28 cellular contexts compared by ENCODE assay signal in the genomic region with DNA sequence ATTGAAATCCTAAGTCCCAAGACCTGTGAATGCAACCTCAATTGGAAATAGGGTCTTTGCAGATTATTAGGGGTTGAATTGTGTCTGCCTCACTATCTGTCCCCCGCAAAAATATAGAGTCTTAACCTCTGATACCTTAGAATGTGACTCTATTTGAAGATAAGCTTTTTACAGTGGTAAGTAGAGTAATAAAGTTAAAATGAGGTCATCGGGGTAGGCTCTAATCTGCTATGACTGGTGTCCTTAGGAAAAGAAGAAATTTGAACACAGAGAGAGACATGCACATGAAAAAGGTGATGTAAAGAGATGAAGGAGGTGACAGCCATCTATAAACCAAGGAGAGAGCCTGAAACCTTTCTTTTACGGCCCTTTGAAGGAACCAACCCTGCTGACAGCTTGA.
"Had no signal": no experiment of that assay in that cellular context is flagged by ENCODE, and none has a peak within 500 bp of the region (broad histone marks: within the 10 kb centered on the region; RNA-seq: fewer than 3 reads in every experiment).

No MANE protein-coding gene starts in this region.

- H3K9me3 ChIP-seq: ovary, psoas muscle, stomach, thoracic aorta, thyroid gland, upper lobe of left lung, vagina had no signal

- H3K9ac ChIP-seq: neural progenitor cell, parathyroid adenoma had no signal

- H3K4me2 ChIP-seq: neural progenitor cell, smooth muscle cell had no signal

- ATAC-seq: naive thymus-derived CD4-positive, alpha-beta T cell; natural killer cell; psoas muscle; right cardiac atrium; sciatic nerve; stimulated activated naive B cell treated with anti-CD40 and anti-IgM and Interleukin-4, amounts not matched to agents 10 μg/mL and 1 μg/mL and 100 μg/mL, for 72 hours had no signal

- FAIRE-seq: urothelium cell line had no signal

- H3K4me1 ChIP-seq: neural progenitor cell, parathyroid adenoma, psoas muscle, spleen, stomach, thyroid gland, upper lobe of left lung, vagina had no signal

- H3K27ac ChIP-seq: neural progenitor cell, ovary, parathyroid adenoma, psoas muscle, skin epidermis, spleen, stomach, thoracic aorta, thyroid gland, tibial nerve, upper lobe of left lung, vagina had no signal

- H3K27me3 ChIP-seq: neural progenitor cell, ovary, stomach, thyroid gland, tibial nerve, upper lobe of left lung, vagina had no signal

- H3K79me2 ChIP-seq: parathyroid adenoma had no signal

- H3K4me3 ChIP-seq: neural progenitor cell, ovary, psoas muscle, skin epidermis, smooth muscle cell, spleen, stomach, thoracic aorta, thyroid gland, tibial nerve, upper lobe of left lung, vagina had no signal

- DNase-seq: naive thymus-derived CD4-positive, alpha-beta T cell; natural killer cell; occipital lobe; ovary; posterior cingulate gyrus; psoas muscle; right cardiac atrium; spleen; stimulated activated CD4-positive, alpha-beta T cell treated with anti-CD3 and anti-CD28 coated beads, Interleukin-12 subunit alpha, Interleukin-12 subunit beta, amount 100 ng/mL, for 4 hours; stimulated activated CD4-positive, alpha-beta T cell treated with anti-CD3 and anti-CD28 coated beads, Interleukin-1b, Interleukin-23, amount 100 ng/mL, for 48 hours; stimulated activated CD4-positive, alpha-beta T cell treated with anti-CD3 and anti-CD28 coated beads, Interleukin-4, amount 100 ng/mL, for 1 hour; stimulated activated CD4-positive, alpha-beta T cell treated with anti-CD3 and anti-CD28 coated beads, Interleukin-4, amount 100 ng/mL, for 4 hours; stimulated activated CD8-positive, alpha-beta memory T cell treated with anti-CD3 and anti-CD28 coated beads, Interleukin-4, amount 100 ng/mL, for 48 hours; stimulated activated naive B cell treated with anti-CD40 and anti-IgM and Interleukin-4, amounts not matched to agents 10 μg/mL and 1 μg/mL and 100 μg/mL, for 72 hours; stimulated activated naive CD4-positive, alpha-beta T cell treated with Interleukin-2 at 50 U/mL for 16 hours; stomach; thyroid gland; trophoblast cell; upper lobe of left lung had no signal

- H2AFZ ChIP-seq: neural progenitor cell, parathyroid adenoma had no signal

- H3K36me3 ChIP-seq: neural progenitor cell, ovary, spleen, stomach, thoracic aorta, thyroid gland, tibial nerve, upper lobe of left lung, vagina had no signal
